Comparison of ENCODE assay signal across 9 cellular contexts in the genomic region with DNA sequence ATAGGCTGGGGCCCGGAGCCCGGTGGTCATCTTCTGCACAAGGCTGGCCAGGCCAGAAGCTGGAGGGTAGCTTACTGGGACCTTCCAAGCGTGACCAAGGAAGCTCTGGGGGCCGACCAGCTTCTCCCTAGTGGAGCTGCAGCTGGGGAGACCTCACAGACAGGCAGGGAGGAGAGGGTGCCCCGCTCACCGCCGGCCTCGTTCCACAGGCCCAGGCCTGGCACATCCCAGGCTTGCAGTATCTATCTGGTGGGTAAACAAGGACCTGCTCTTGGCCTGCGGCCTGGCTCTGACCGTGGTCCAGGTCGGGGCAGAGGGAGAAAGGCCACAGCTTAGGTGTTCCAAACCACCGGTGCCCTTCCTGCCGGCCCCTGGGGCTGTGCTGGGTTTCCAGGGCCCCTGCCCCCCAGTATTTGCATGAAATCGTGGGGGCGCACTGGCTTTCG. TPM values are rescaled to one million over a fixed set of nuclear protein-coding genes. Genes with fewer than 3 reads are reported as not detected.
DNase-seq lines count a peak whose midpoint lies in the region; ATAC-seq and TF ChIP-seq lines count a peak whose summit lies in the region.
"Had no signal": no experiment of that assay in that cellular context is flagged by ENCODE, and none has a peak within 500 bp of the region (broad histone marks: within the 10 kb centered on the region; RNA-seq: fewer than 3 reads in every experiment).

No MANE protein-coding gene starts in this region.

- no peak for ATAC-seq in GM19455 (IDR thresholded peaks at IDR 0.05; ENCODE audit: unreplicated experiment)

- H3K36me3 ChIP-seq in cardiac muscle cell (no peaks in the 10 kb centered on the region), neuron (ENCODE audit: insufficient read depth, low read length) (peaks cover 8% of the 10 kb centered on the region), sigmoid colon (no peaks in the 10 kb centered on the region)

- TF ChIP-seq POLR2A in sigmoid colon (IDR thresholded peaks at IDR 0.05): no peak

- H3K9me3 ChIP-seq in cardiac muscle cell (ENCODE audit: low read depth): no peaks in the 10 kb centered on the region
- no peaks in the 10 kb centered on the region for H3K9me3 ChIP-seq in neuron (ENCODE audit: low read length)
- H3K9me3 ChIP-seq in sigmoid colon: no peaks in the 10 kb centered on the region

- intact Hi-C loops in sigmoid colon (cut with DNase I): loop anchor here (5.0 kb wide), 1 partner anchor 679 kb away; no protein-coding TSS in a partner anchor

- peaks cover 10% of the 10 kb centered on the region for H3K27me3 ChIP-seq in cardiac muscle cell
- no peaks in the 10 kb centered on the region for H3K27me3 ChIP-seq in neuron (ENCODE audit: insufficient read depth, low read length)
- peaks cover 79 to 98% (median 98%) of the 10 kb centered on the region in 3 donors for H3K27me3 ChIP-seq in sigmoid colon

- DNase-seq in COLO668 (lab: John Stamatoyannopoulos, UW; ENCODE audit: unreplicated experiment) (peak; percentile 36), HuH-7.5 (ENCODE audit: low spot score) (peak; percentile 53), cardiac muscle cell (ENCODE audit: low read depth in 1 of 2, low spot score in 1 of 2) (peak in 1 of 2 donors; percentile 18), RPMI8226 (no peak), sigmoid colon (no peak), SIG-M5 treated with dmso at 0.1 percent for 504 hours (lab: John Stamatoyannopoulos, UW; ENCODE audit: unreplicated experiment) (no peak)

- H3K4me3 ChIP-seq in cardiac muscle cell (no peak overlapping the region), neuron (ENCODE audit: low read length) (peak overlapping the region; percentile 83), sigmoid colon (no peak overlapping the region)

- no peak for TF ChIP-seq EP300 in sigmoid colon (IDR thresholded peaks at IDR 0.05)

- TF ChIP-seq CTCF in cardiac muscle cell (IDR thresholded peaks at IDR 0.05; ENCODE audit: low read depth, low read length) (no peak), sigmoid colon (IDR thresholded peaks at IDR 0.05) (no peak)

- H3K27ac ChIP-seq in cardiac muscle cell (peak overlapping the region; percentile 81), sigmoid colon (no peak overlapping the region)
- H3K27ac ChIP-seq: HL-60 had no signal

- WGBS in sigmoid colon, 2 donors: 31 to 45% methylated on average over 16 of the region's 16 CpGs

- H3K4me1 ChIP-seq in cardiac muscle cell (ENCODE audit: low read depth): peaks cover 23% of the 10 kb centered on the region
- peaks cover 46% of the 10 kb centered on the region for H3K4me1 ChIP-seq in neuron (ENCODE audit: insufficient read depth, low read length)
- H3K4me1 ChIP-seq in sigmoid colon: peaks cover 0 to 59% (median 58%) of the 10 kb centered on the region in 4 donors

- H2AFZ ChIP-seq in neuron (ENCODE audit: low read depth, low read length): no peak overlapping the region

RNA-seq across cellular contexts. Expression of a gene that starts 1.6 kb away (rescaled TPM):
- total RNA-seq in cardiac muscle cell: 48.7 and 51.6 TPM in 2 replicates
- polyA plus RNA-seq in cardiac muscle cell: 8.9 and 13.4 TPM in 2 replicates
- total RNA-seq in sigmoid colon: under 1 TPM; 0.33 to 0.55 (median 0.45) TPM
- under 1 TPM in 1 of 3 donors, not detected in 2; 0.83 TPM for polyA plus RNA-seq in sigmoid colon

Comparison
In these comparisons a context has a peak if more than half of its experiments do, and no peak if none do; other contexts are left out.
1. DNase-seq: peak in COLO668 (single experiment) and HuH-7.5 (single experiment); none in RPMI8226 (single experiment), sigmoid colon (single experiment) and SIG-M5 treated with dmso at 0.1 percent for 504 hours (single experiment).
2. RNA of a gene that starts 1.6 kb away (total RNA-seq): 48.7 to 51.6 TPM in cardiac muscle cell; 0.33 to 0.55 TPM in sigmoid colon; every median in the first group is over 10 times any median in the second.